12 cellular contexts compared by ENCODE assay signal in the genomic region with DNA sequence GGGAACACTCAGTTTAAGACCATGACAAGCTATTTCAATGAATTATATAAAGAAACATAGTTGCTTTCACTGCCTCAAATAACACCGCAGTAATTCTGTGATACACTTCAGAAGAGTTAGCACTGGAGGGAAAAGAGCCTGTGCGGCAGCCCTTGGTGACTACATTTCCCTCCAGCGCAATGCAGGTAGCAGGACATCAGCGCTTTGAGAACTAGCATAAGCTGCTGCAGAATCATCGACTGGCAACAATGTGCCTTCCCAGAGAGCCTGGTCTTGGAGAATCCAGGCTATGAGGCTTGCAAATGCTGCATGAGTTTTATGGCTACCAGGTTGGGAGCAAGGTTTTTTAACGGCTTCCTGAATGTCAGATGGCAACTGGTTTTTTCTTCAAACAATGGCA. TPM values are rescaled to one million over a fixed set of nuclear protein-coding genes. Genes with fewer than 3 reads are reported as not detected.
A peak's percentile ranks its signal among the peaks of the same experiment; 100 is the strongest.
DNase-seq lines count a peak whose midpoint lies in the region; ATAC-seq and TF ChIP-seq lines count a peak whose summit lies in the region.
"Had no signal": no experiment of that assay in that cellular context is flagged by ENCODE, and none has a peak within 500 bp of the region (broad histone marks: within the 10 kb centered on the region; RNA-seq: fewer than 3 reads in every experiment).

No MANE protein-coding gene starts in this region.

- peaks cover 48% of the 10 kb centered on the region for H3K4me1 Mint-ChIP-seq in T-helper 2 cell treated with Interferon-gamma antibody and Interleukin-4, amounts not matched to agents 5 μg/mL and 100 μg/mL, for 36 hours (ENCODE audit: low read depth)

- H3K9me3 ChIP-seq in PC-9 (ENCODE audit: insufficient read depth, low read depth) (peaks cover 12% of the 10 kb centered on the region; the same call in 1 of the 2 replicates), hepatocyte (ENCODE audit: low read depth) (no peaks in the 10 kb centered on the region), skeletal muscle tissue (ENCODE audit: control insufficient read depth in 3 of 3, low read length in 3 of 3) (no peaks in the 10 kb centered on the region)
- H3K9me3 ChIP-seq: heart right ventricle had no signal

- H3K27me3 ChIP-seq in PC-9 (ENCODE audit: insufficient read depth, low read depth) (no peaks in the 10 kb centered on the region), hepatocyte (no peaks in the 10 kb centered on the region), skeletal muscle tissue (ENCODE audit: control insufficient read depth in 3 of 3, insufficient read depth in 3 of 3, low read length in 3 of 3) (no peaks in the 10 kb centered on the region)
- H3K27me3 ChIP-seq: heart right ventricle had no signal

- POLR2A ChIA-PET in PC-9 (lab: Charles Lee; ENCODE audit: unreplicated experiment), result no interaction called here

- H3K4me3 Mint-ChIP-seq in T-helper 2 cell treated with Interferon-gamma antibody and Interleukin-4, amounts not matched to agents 5 μg/mL and 100 μg/mL, for 36 hours, result peak overlapping the region; percentile 31

- H3K4me2 ChIP-seq in PC-9 (0 out of 2 replicates have a peak overlapping the region, but pooled peaks have one; percentile 9), hepatocyte (peak overlapping the region; percentile 62)

- no peak overlapping the region for H2AFZ ChIP-seq in PC-9
- no peak overlapping the region for H2AFZ ChIP-seq in hepatocyte

- H4K20me1 ChIP-seq in PC-9 (ENCODE audit: insufficient read depth) (peaks cover 31% of the 10 kb centered on the region), hepatocyte (ENCODE audit: insufficient read depth, poor library complexity, severe bottlenecking) (peaks cover 80% of the 10 kb centered on the region)

- H3K9me3 Mint-ChIP-seq in T-helper 2 cell treated with Interferon-gamma antibody and Interleukin-4, amounts not matched to agents 5 μg/mL and 100 μg/mL, for 36 hours, result no peaks in the 10 kb centered on the region

- peaks cover 13% of the 10 kb centered on the region for H3K27me3 Mint-ChIP-seq in T-helper 2 cell treated with Interferon-gamma antibody and Interleukin-4, amounts not matched to agents 5 μg/mL and 100 μg/mL, for 36 hours (ENCODE audit: low read depth)

- H3K9ac ChIP-seq in skeletal muscle tissue (ENCODE audit: low read depth in 1 of 3, low read length in 3 of 3), result no peak overlapping the region

- ATAC-seq in GM19324 (IDR thresholded peaks at IDR 0.05; ENCODE audit: low FRiP score, unreplicated experiment), result no peak
- ATAC-seq in HG02840 (IDR thresholded peaks at IDR 0.05; ENCODE audit: low FRiP score, unreplicated experiment), result no peak
- no peak for ATAC-seq in HG02798 (IDR thresholded peaks at IDR 0.05; ENCODE audit: poor library complexity, unreplicated experiment)

- no peak overlapping the region for H3K27ac Mint-ChIP-seq in T-helper 2 cell treated with Interferon-gamma antibody and Interleukin-4, amounts not matched to agents 5 μg/mL and 100 μg/mL, for 36 hours

- CTCF ChIA-PET in PC-9 (lab: Charles Lee), result no interaction called here

- BruUV-seq in PC-9 (replicated peaks; lab: Mats Ljungman, UMichigan), result no TSS peak

- intact Hi-C loops in PC-9 (cut with micrococcal nuclease; ENCODE audit: unreplicated experiment), result no loop called here

- no peak for DNase-seq in T-helper 2 cell treated with Interferon-gamma antibody and Interleukin-4, amounts not matched to agents 5 μg/mL and 100 μg/mL, for 36 hours (ENCODE audit: low spot score)
- DNase-seq in T-helper 2 cell (no peak), PC-9 (no peak), hepatocyte (ENCODE audit: low spot score) (peak; percentile 28)
- DNase-seq: activated CD4-positive, CD25-positive, alpha-beta regulatory T cell treated with anti-CD3 and anti-CD28 coated beads, Interleukin-2, amount 50 U/mL, for 72 hours; GOT3; heart right ventricle; NCI-H524 treated with DMSO at 0.1 percent for 48 hours had no signal

- H3K4me1 ChIP-seq in PC-9 (replicated peaks; ENCODE audit: insufficient read depth), result peaks cover 51% of the 10 kb centered on the region
- peaks cover 66% of the 10 kb centered on the region for H3K4me1 ChIP-seq in hepatocyte (ENCODE audit: insufficient read depth)
- H3K4me1 ChIP-seq in skeletal muscle tissue (ENCODE audit: control insufficient read depth in 3 of 3, insufficient read depth in 3 of 3, low read length in 3 of 3), result peaks cover 18 to 51% (median 38%) of the 10 kb centered on the region in 3 donors

- no peaks in the 10 kb centered on the region for H3K9me2 ChIP-seq in PC-9 (ENCODE audit: insufficient read depth)
- no peaks in the 10 kb centered on the region for H3K9me2 ChIP-seq in hepatocyte (replicated peaks; ENCODE audit: insufficient read depth)

- H3K27ac ChIP-seq in PC-9 (no peak overlapping the region), hepatocyte (peak overlapping the region; percentile 18), skeletal muscle tissue (ENCODE audit: low read depth, low read length) (no peak overlapping the region)

- no peak for TF ChIP-seq CTCF in PC-9 (conservative IDR thresholded peaks at IDR 0.05)
- no peak for TF ChIP-seq CTCF in hepatocyte (IDR thresholded peaks at IDR 0.05; ENCODE audit: poor library complexity)

- H3F3A ChIP-seq in PC-9 (ENCODE audit: insufficient read depth, low read depth), result no peaks in the 10 kb centered on the region

- peaks cover 2% of the 10 kb centered on the region for H3K36me3 Mint-ChIP-seq in T-helper 2 cell treated with Interferon-gamma antibody and Interleukin-4, amounts not matched to agents 5 μg/mL and 100 μg/mL, for 36 hours (ENCODE audit: low read depth)

- WGBS in hepatocyte (ENCODE audit: low lambda C conversion rate, missing lambda C conversion rate), result 48% methylated on average over 6 of the region's 6 CpGs

- H3K4me3 ChIP-seq in PC-9, result no peak overlapping the region
- H3K4me3 ChIP-seq in hepatocyte, result no peak overlapping the region
- peak overlapping the region in 2 of 3 donors; percentile 4 to 16 for H3K4me3 ChIP-seq in skeletal muscle tissue (ENCODE audit: low read length in 3 of 3)
- H3K4me3 ChIP-seq: heart right ventricle had no signal

- peaks cover 100% of the 10 kb centered on the region for H3K79me2 ChIP-seq in PC-9 (ENCODE audit: low read depth)
- peaks cover 100% of the 10 kb centered on the region for H3K79me2 ChIP-seq in hepatocyte

- H3K36me3 ChIP-seq in PC-9 (ENCODE audit: low read depth), result peaks cover 33% of the 10 kb centered on the region
- no peaks in the 10 kb centered on the region for H3K36me3 ChIP-seq in hepatocyte (replicated peaks; ENCODE audit: insufficient read depth, low read depth)
- H3K36me3 ChIP-seq in skeletal muscle tissue (ENCODE audit: control insufficient read depth in 3 of 3, insufficient read depth in 3 of 3, low read length in 3 of 3), result no peaks in the 10 kb centered on the region
- H3K36me3 ChIP-seq: heart right ventricle had no signal

RNA-seq across cellular contexts. Expression of a gene that starts 7.5 kb away (rescaled TPM):
- total RNA-seq in PC-9 (2021) (25.2 and 33.0 TPM in 2 replicates), hepatocyte (58.5 and 62.4 TPM in 2 replicates), skeletal muscle tissue (58.5 TPM)
- 11.5 and 12.0 TPM in 2 replicates for polyA plus RNA-seq in hepatocyte

Comparison
In these comparisons a context has a peak if more than half of its experiments do, and no peak if none do; other contexts are left out.
1. H3K4me3 ChIP-seq: peak in skeletal muscle tissue (2 of 3); none in PC-9 (single experiment) and hepatocyte (single experiment).